ENCODE assay signal across 8 cellular contexts in genomic region chr1:230642263-230642959, GRCh38. TPM values are rescaled to one million over a fixed set of nuclear protein-coding genes. Genes with fewer than 3 reads are reported as not detected.
DNase-seq lines count a peak whose midpoint lies in the region; ATAC-seq, FAIRE-seq and TF ChIP-seq lines count a peak whose summit lies in the region.

Gene COG2 (plus strand): TSS chr1:230642481. CDS start chr1:230642607, 126 bp downstream.

- H3K27ac Mint-ChIP-seq in activated CD4-positive, alpha-beta T cell treated with anti-CD3 and anti-CD28 coated beads, Interleukin-2, amount 10 ng/mL, durations not matched to agents 24 days and 14 days = peak within 1 kb of the TSS; percentile 98

- peaks cover 16% of the 10 kb centered on the region for H3K36me3 Mint-ChIP-seq in activated CD4-positive, alpha-beta T cell treated with anti-CD3 and anti-CD28 coated beads, Interleukin-2, amount 10 ng/mL, durations not matched to agents 24 days and 14 days (ENCODE audit: low read depth)

- H3K4me1 Mint-ChIP-seq in activated CD4-positive, alpha-beta T cell treated with anti-CD3 and anti-CD28 coated beads, Interleukin-2, amount 10 ng/mL, durations not matched to agents 24 days and 14 days = peaks cover 35% of the 10 kb centered on the region

- peaks cover 17 to 47% (median 29%) of the 10 kb centered on the region in 10 experiments for H3K4me1 ChIP-seq in BLaER1 treated with 17β-estradiol and CSF1 and Interleukin-3, amounts not matched to agents 10 nM and 100 nM

- peak within 1 kb of the TSS; percentile 56 to 94 (median 85); a peak in 21 of 22 replicates for H3K27ac ChIP-seq in BLaER1 treated with 17β-estradiol and CSF1 and Interleukin-3, amounts not matched to agents 10 nM and 100 nM
- peak within 1 kb of the TSS; percentile 25 to 87 for H3K27ac ChIP-seq in coronary artery

- peaks cover 18 to 31% (median 22%) of the 10 kb centered on the region in 11 experiments; a peak in 21 of 22 replicates for H3K36me3 ChIP-seq in BLaER1 treated with 17β-estradiol and CSF1 and Interleukin-3, amounts not matched to agents 10 nM and 100 nM

- peaks cover 31 to 49% (median 41%) of the 10 kb centered on the region in 11 experiments; a peak in 20 of 22 replicates for H4K20me1 ChIP-seq in BLaER1 treated with 17β-estradiol and CSF1 and Interleukin-3, amounts not matched to agents 10 nM and 100 nM

- H3K9ac ChIP-seq in BLaER1 treated with 17β-estradiol and CSF1 and Interleukin-3, amounts not matched to agents 10 nM and 100 nM = peak within 1 kb of the TSS; percentile 78 to 94 (median 86)

- intact Hi-C loops in activated CD4-positive, alpha-beta T cell treated with anti-CD3 and anti-CD28 coated beads, Interleukin-2, amount 10 ng/mL, durations not matched to agents 24 days and 14 days (cut with micrococcal nuclease) = loop anchor here (1.0 to 10.0 kb wide), 8 partner anchors 218 to 1015 kb away; partner anchors contain the start of genes ARV1, C1orf198, FAM89A and GALNT2

- FAIRE-seq in GM19239 (lab: Jason Lieb, UNC) = peak; percentile 87

- H3K4me3 ChIP-seq in BLaER1 treated with 17β-estradiol and CSF1 and Interleukin-3, amounts not matched to agents 10 nM and 100 nM = peak within 1 kb of the TSS; percentile 67 to 89 (median 74)
- H3K4me3 ChIP-seq in coronary artery = peak within 1 kb of the TSS; percentile 83

- peak within 1 kb of the TSS; percentile 75 to 96 (median 88) for H3K4me2 ChIP-seq in BLaER1 treated with 17β-estradiol and CSF1 and Interleukin-3, amounts not matched to agents 10 nM and 100 nM

- peak; percentile 93 for DNase-seq in GM19239 (ENCODE audit: insufficient read length, low spot score)
- DNase-seq in NCI-H526 (lab: John Stamatoyannopoulos, UW) = peak; percentile 63 to 93
- peak; percentile 99 for DNase-seq in activated CD4-positive, alpha-beta T cell treated with anti-CD3 and anti-CD28 coated beads, Interleukin-2, amount 10 ng/mL, durations not matched to agents 24 days and 14 days
- DNase-seq in coronary artery (ENCODE audit: low spot score) = peak; percentile 94
- DNase-seq in left kidney (ENCODE audit: low read depth, low spot score) = peak; percentile 97
- DNase-seq in stimulated activated CD4-positive, alpha-beta T cell treated with anti-CD3 and anti-CD28 coated beads, Interleukin-2, amount 100 ng/mL, for 4 hours (ENCODE audit: low read depth) = peak; percentile 93

- H3K9me3 Mint-ChIP-seq in activated CD4-positive, alpha-beta T cell treated with anti-CD3 and anti-CD28 coated beads, Interleukin-2, amount 10 ng/mL, durations not matched to agents 24 days and 14 days = no peaks in the 10 kb centered on the region

- peak; percentile 99 for TF ChIP-seq CTCF in coronary artery (IDR thresholded peaks at IDR 0.05)

- peaks cover 18% of the 10 kb centered on the region for H3K27me3 Mint-ChIP-seq in activated CD4-positive, alpha-beta T cell treated with anti-CD3 and anti-CD28 coated beads, Interleukin-2, amount 10 ng/mL, durations not matched to agents 24 days and 14 days

- H3K27me3 ChIP-seq in BLaER1 treated with 17β-estradiol and CSF1 and Interleukin-3, amounts not matched to agents 10 nM and 100 nM = no peaks in the 10 kb centered on the region

- H3K9me3 ChIP-seq in BLaER1 treated with 17β-estradiol and CSF1 and Interleukin-3, amounts not matched to agents 10 nM and 100 nM (replicated peaks in 1 of 11) = no peaks in the 10 kb centered on the region

- peak within 1 kb of the TSS; percentile 96 for H3K4me3 Mint-ChIP-seq in activated CD4-positive, alpha-beta T cell treated with anti-CD3 and anti-CD28 coated beads, Interleukin-2, amount 10 ng/mL, durations not matched to agents 24 days and 14 days

- ATAC-seq in HG03457 (IDR thresholded peaks at IDR 0.05; ENCODE audit: unreplicated experiment) = peak; percentile 95

RNA-seq across cellular contexts. Expression of gene COG2, which starts in this region (rescaled TPM):
- total RNA-seq in activated CD4-positive, alpha-beta T cell treated with anti-CD3 and anti-CD28 coated beads, Interleukin-2, amount 10 ng/mL, durations not matched to agents 24 days and 14 days = 44.1 and 47.4 TPM in 2 replicates

Comparison
In these comparisons a context has a peak if more than half of its experiments do, and no peak if none do; other contexts are left out.
1. Peak in every context shown above with its lines: DNase-seq, ATAC-seq, H3K4me3 ChIP-seq and H3K27ac ChIP-seq.